30 cellular contexts compared by ENCODE assay signal in the genomic region with DNA sequence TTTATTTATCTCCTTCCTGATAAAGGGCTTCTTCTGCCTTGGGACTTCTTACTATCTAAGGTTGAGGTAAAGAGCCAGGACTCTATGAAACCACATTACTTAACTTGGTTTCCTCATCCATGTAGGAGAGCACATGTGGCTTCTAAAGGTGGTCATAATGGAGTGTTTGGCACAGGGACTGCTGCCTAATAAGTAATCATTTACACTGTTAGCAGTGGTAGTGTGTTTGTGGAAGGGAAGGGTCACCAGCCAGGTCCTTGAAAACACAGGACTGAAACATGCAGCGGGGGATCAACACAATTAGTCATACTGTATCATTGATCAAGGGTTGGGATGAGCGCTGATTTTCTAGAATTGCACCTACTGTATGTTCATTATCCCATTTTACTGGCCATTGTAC. TPM values are rescaled to one million over a fixed set of nuclear protein-coding genes. Genes with fewer than 3 reads are reported as not detected.
DNase-seq lines count a peak whose midpoint lies in the region; ATAC-seq, FAIRE-seq and TF ChIP-seq lines count a peak whose summit lies in the region.
"Had no signal": no experiment of that assay in that cellular context is flagged by ENCODE, and none has a peak within 500 bp of the region (broad histone marks: within the 10 kb centered on the region; RNA-seq: fewer than 3 reads in every experiment).

No MANE protein-coding gene starts in this region.

- no peaks in the 10 kb centered on the region for H3K27me3 Mint-ChIP-seq in type B pancreatic cell
- H3K27me3 Mint-ChIP-seq: activated B cell treated with CpG ODN at 0.5 μM for 24 hours; CD4-positive, CD25-positive, alpha-beta regulatory T cell; natural killer cell treated with Interleukin-12 subunit alpha and Interleukin-12 subunit beta and Interleukin-15 and Interleukin-18, amount 100 ng/mL, for 72 hours had no signal

- no peak overlapping the region for H3K4ac ChIP-seq in IMR-90 (ENCODE audit: low read depth, low read length)

- peak overlapping the region; percentile 34; the same call in 1 of the 2 replicates for H3K23ac ChIP-seq in IMR-90 (ENCODE audit: low read depth, low read length)

- peak overlapping the region; percentile 40 for H3K4me3 Mint-ChIP-seq in type B pancreatic cell
- H3K4me3 Mint-ChIP-seq: activated B cell treated with CpG ODN at 0.5 μM for 24 hours; endodermal cell; natural killer cell treated with Interleukin-12 subunit alpha and Interleukin-12 subunit beta and Interleukin-15 and Interleukin-18, amount 100 ng/mL, for 72 hours had no signal

- no peak overlapping the region for H2AK5ac ChIP-seq in IMR-90 (ENCODE audit: low read depth, low read length)

- intact Hi-C loops in IMR-90 (cut with micrococcal nuclease), result no loop called here
- intact Hi-C loops in HepG2 (cut with micrococcal nuclease; ENCODE audit: unreplicated experiment), result no loop called here

- H3K27ac ChIP-seq in IMR-90 (ENCODE audit: insufficient read depth, low read length), result no peak overlapping the region
- H3K27ac ChIP-seq in HepG2 (ENCODE audit: extremely low read length, insufficient read depth, low read length), result peak overlapping the region; percentile 73
- H3K27ac ChIP-seq: gastroesophageal sphincter, HL-60, left lung, ovary, SJCRH30, spleen, upper lobe of right lung had no signal

- H3K36me3 ChIP-seq in IMR-90 (ENCODE audit: control insufficient read depth, insufficient read depth, low read length) (peaks cover 8% of the 10 kb centered on the region), HepG2 (replicated peaks in 1 of 2; ENCODE audit: control insufficient read depth in 1 of 2, insufficient read depth in 2 of 2, low read length in 2 of 2) (peaks cover 12 to 20% of the 10 kb centered on the region in 2 experiments)
- H3K36me3 ChIP-seq: ovary, upper lobe of right lung had no signal

- no peak for ATAC-seq in IMR-90 (ENCODE audit: low read depth)
- peak; percentile 23; the same call in 1 of the 3 replicates for ATAC-seq in HepG2
- ATAC-seq in esophagus mucosa, result no peak
- no peak for ATAC-seq in GM21723 (IDR thresholded peaks at IDR 0.05; ENCODE audit: unreplicated experiment)
- ATAC-seq: activated naive CD4-positive, alpha-beta T cell treated with anti-CD3 and anti-CD28 coated beads, Interleukin-2, amount 50 U/mL, for 72 hours; gastroesophageal sphincter; left lung; mucosa of descending colon; natural killer cell treated with Interleukin-12 subunit alpha and Interleukin-12 subunit beta and Interleukin-15 and Interleukin-18, amount 100 ng/mL, for 72 hours; right cardiac atrium; upper lobe of right lung had no signal

- H3K27ac Mint-ChIP-seq in type B pancreatic cell, result peak overlapping the region; percentile 17
- H3K27ac Mint-ChIP-seq: activated B cell treated with CpG ODN at 0.5 μM for 24 hours; activated naive CD4-positive, alpha-beta T cell treated with anti-CD3 and anti-CD28 coated beads, Interleukin-2, amount 50 U/mL, for 72 hours; CD4-positive, CD25-positive, alpha-beta regulatory T cell had no signal

- DNase-seq in IMR-90 (no peak), RCC 7860 (ENCODE audit: low spot score) (no peak), HepG2 (ENCODE audit: low spot score) (no peak), type B pancreatic cell (ENCODE audit: extremely low spot score, unreplicated experiment) (no peak), occipital lobe (lab: John Stamatoyannopoulos, UW) (no peak)
- DNase-seq: activated B cell treated with CpG ODN at 0.5 μM for 24 hours; activated CD4-positive, alpha-beta T cell treated with anti-CD3 and anti-CD28 coated beads, Interleukin-2, amount 50 U/mL, for 48 hours; activated CD8-positive, alpha-beta memory T cell treated with anti-CD3 and anti-CD28 coated beads, Interleukin-2, amount 50 U/mL, for 48 hours; CD4-positive, CD25-positive, alpha-beta regulatory T cell; EL; endodermal cell; GOT3; left lung; mucosa of descending colon; NCI-H1092; NCI-H1694 treated with DMSO at 0.1 percent for 48 hours; ovary; right cardiac atrium; spleen; stimulated activated CD4-positive, alpha-beta T cell treated with anti-CD3 and anti-CD28 coated beads, Interleukin-2, amount 100 ng/mL, for 48 hours; substantia nigra; upper lobe of right lung had no signal

- no peak overlapping the region for H2AK9ac ChIP-seq in IMR-90 (replicated peaks; ENCODE audit: low read depth, low read length, poor library complexity)

- H2BK5ac ChIP-seq in IMR-90 (ENCODE audit: low read depth, low read length, poor library complexity, severe bottlenecking), result no peak overlapping the region

- BruUV-seq in IMR-90 (replicated peaks; lab: Mats Ljungman, UMichigan), result no TSS peak
- no TSS peak for BruUV-seq in HepG2 (replicated peaks; lab: Mats Ljungman, UMichigan)

- H3K9ac ChIP-seq in IMR-90 (ENCODE audit: low read depth, low read length) (no peak overlapping the region), HepG2 (ENCODE audit: insufficient read depth, low read depth, low read length) (no peak overlapping the region; the same call in 1 of the 2 replicates)

- POLR2A ChIA-PET in IMR-90 (lab: Charles Lee; ENCODE audit: unreplicated experiment) (no interaction called here), HepG2 (lab: Yijun Ruan, JAX) (no interaction called here)

- H3K4me2 ChIP-seq in IMR-90 (ENCODE audit: low read depth, low read length) (no peak overlapping the region), HepG2 (ENCODE audit: low read depth, low read length) (peak overlapping the region; percentile 2; the same call in 1 of the 2 replicates)

- TF ChIP-seq RAD21 in IMR-90 (IDR thresholded peaks at IDR 0.05; ENCODE audit: low read length) (no peak), HepG2 (CRISPR knock-in tag; IDR thresholded peaks at IDR 0.05) (no peak)

- peaks cover 32% of the 10 kb centered on the region for H3K9me1 ChIP-seq in IMR-90 (ENCODE audit: insufficient read depth, low read length)

- no peak overlapping the region for H4K91ac ChIP-seq in IMR-90 (ENCODE audit: insufficient read depth, low read depth, low read length)

- H3K4me1 Mint-ChIP-seq in type B pancreatic cell (ENCODE audit: unreplicated experiment), result peaks cover 39% of the 10 kb centered on the region

- TF ChIP-seq EP300 in HepG2 (IDR thresholded peaks at IDR 0.05; ENCODE audit: low read depth in 2 of 2, low read length in 2 of 2) (no peak), HepG2 (CRISPR knock-in tag; IDR thresholded peaks at IDR 0.05; ENCODE audit: borderline replicate concordance) (no peak)

- no peak overlapping the region for H4K8ac ChIP-seq in IMR-90 (ENCODE audit: low read depth in 2 of 2, low read length in 2 of 2)

- in situ Hi-C loops in IMR-90 (cut with MboI; ENCODE audit: low sequenced_read_pairs) (no loop called here), HepG2 (cut with HindIII; ENCODE audit: extremely low pct_ligation_motif_present, low pct_unique_long_range_greater_than_20kb) (no loop called here)

- peaks cover 18% of the 10 kb centered on the region for H3K4me1 ChIP-seq in IMR-90 (ENCODE audit: control insufficient read depth, insufficient read depth, low read length)
- H3K4me1 ChIP-seq in HepG2 (ENCODE audit: insufficient read depth, low read length), result peaks cover 64% of the 10 kb centered on the region

- H3K18ac ChIP-seq in IMR-90 (ENCODE audit: low read depth, low read length), result no peak overlapping the region

- H3K27me3 ChIP-seq in IMR-90 (ENCODE audit: control insufficient read depth, insufficient read depth, low read length) (no peaks in the 10 kb centered on the region), HepG2 (ENCODE audit: control insufficient read depth in 1 of 2, insufficient read depth in 2 of 2, low read length in 2 of 2) (no peaks in the 10 kb centered on the region)
- H3K27me3 ChIP-seq: gastroesophageal sphincter, left lung, ovary, SJCRH30, spleen, upper lobe of right lung had no signal

- CTCF ChIA-PET in IMR-90 (lab: Yijun Ruan, JAX), result no interaction called here
- CTCF ChIA-PET in HepG2 (lab: Yijun Ruan, JAX; ENCODE audit: low intra/inter-chr PET ratio, low total read pairs), result no interaction called here

- H4K20me1 ChIP-seq in IMR-90 (ENCODE audit: insufficient read depth, low read length) (peaks cover 25% of the 10 kb centered on the region), HepG2 (ENCODE audit: insufficient read depth, low read length) (no peaks in the 10 kb centered on the region; the same call in 1 of the 2 replicates)

- H2AFZ ChIP-seq in IMR-90 (replicated peaks; ENCODE audit: low read length, poor library complexity), result no peak overlapping the region
- H2AFZ ChIP-seq in HepG2 (ENCODE audit: low read length), result no peak overlapping the region

- H3K56ac ChIP-seq in IMR-90 (ENCODE audit: extremely low read depth, insufficient read depth, low read length), result no peak overlapping the region

- TF ChIP-seq CTCF in IMR-90 (conservative IDR thresholded peaks at IDR 0.05; ENCODE audit: low read depth, low read length) (no peak), HepG2 (CRISPR knock-in tag; IDR thresholded peaks at IDR 0.05) (no peak), type B pancreatic cell (conservative IDR thresholded peaks at IDR 0.05) (no peak)

- H4K5ac ChIP-seq in IMR-90 (ENCODE audit: low read depth, low read length), result no peak overlapping the region

- no peak overlapping the region for H2BK120ac ChIP-seq in IMR-90 (ENCODE audit: low read depth, low read length)

- H3K4me3 ChIP-seq in IMR-90 (ENCODE audit: insufficient read depth, low read depth, low read length) (no peak overlapping the region), HepG2 (replicated peaks in 1 of 3; ENCODE audit: insufficient read depth in 1 of 3, low read depth in 2 of 3, low read length in 3 of 3) (no peak overlapping the region)
- H3K4me3 ChIP-seq: gastroesophageal sphincter, left lung, mucosa of descending colon, ovary, SJCRH30, spleen, upper lobe of right lung had no signal

- dilution Hi-C loops in IMR-90 (cut with HindIII; ENCODE audit: low sequenced_read_pairs, unreplicated experiment), result no loop called here

- FAIRE-seq in RCC 7860 (lab: Jason Lieb, UNC) (peak; percentile 40), HepG2 (lab: Jason Lieb, UNC) (no peak)
- FAIRE-seq: GM12892 had no signal

- no peak overlapping the region for H2BK20ac ChIP-seq in IMR-90 (ENCODE audit: low read depth, low read length)

- H3K14ac ChIP-seq in IMR-90 (replicated peaks; ENCODE audit: low read depth, low read length), result 0 out of 2 replicates have a peak overlapping the region, but pooled peaks have one; percentile 21

- peaks cover 74 to 88% of the 10 kb centered on the region in 2 experiments for H3K79me1 ChIP-seq in IMR-90 (ENCODE audit: low read depth in 1 of 2, low read length in 2 of 2)

- H3K9me3 ChIP-seq in IMR-90 (ENCODE audit: control insufficient read depth, insufficient read depth, low read length) (no peaks in the 10 kb centered on the region), HepG2 (ENCODE audit: low read length) (no peaks in the 10 kb centered on the region)
- H3K9me3 ChIP-seq: gastroesophageal sphincter, left lung, mucosa of descending colon, ovary, SJCRH30, spleen, upper lobe of right lung had no signal

- no peak overlapping the region for H2BK15ac ChIP-seq in IMR-90 (ENCODE audit: low read depth, low read length)

- H3K79me2 ChIP-seq in HepG2 (ENCODE audit: insufficient read depth, low read length), result peaks cover 72% of the 10 kb centered on the region

- H3K36me3 Mint-ChIP-seq in type B pancreatic cell, result peaks cover 23% of the 10 kb centered on the region

- no peak for TF ChIP-seq POLR2A in IMR-90 (IDR thresholded peaks at IDR 0.05; ENCODE audit: low read depth, low read length)
- no peak for TF ChIP-seq POLR2A in HepG2 (IDR thresholded peaks at IDR 0.05; ENCODE audit: insufficient read depth in 1 of 2, low read depth in 2 of 2, low read length in 2 of 2)

- WGBS in IMR-90 (ENCODE audit: extremely low coverage in 2 of 2, insufficient read length in 1 of 2), 2 experiments, result no CpG with 5 or more reads among the region's 2 CpGs
- 94% methylated on average over 2 of the region's 2 CpGs for WGBS in HepG2 (ENCODE audit: low lambda C conversion rate)

- H3K9me3 Mint-ChIP-seq in type B pancreatic cell, result no peaks in the 10 kb centered on the region
- H3K9me3 Mint-ChIP-seq: activated B cell treated with CpG ODN at 0.5 μM for 24 hours; activated naive CD4-positive, alpha-beta T cell treated with anti-CD3 and anti-CD28 coated beads, Interleukin-2, amount 50 U/mL, for 72 hours; CD4-positive, CD25-positive, alpha-beta regulatory T cell; natural killer cell treated with Interleukin-12 subunit alpha and Interleukin-12 subunit beta and Interleukin-15 and Interleukin-18, amount 100 ng/mL, for 72 hours had no signal

RNA-seq across cellular contexts. Expression of gene UCK2, which starts 59.6 kb away (rescaled TPM):
- total RNA-seq in IMR-90 (2012; rRNA removed) (74.2 and 87.8 TPM in 2 replicates), HepG2 (2016; rRNA removed; fragmentation: Illumina TruSeq; extraction: Trizol) (61.2 and 64.3 TPM in 2 replicates), type B pancreatic cell (ENCODE audit: low replicate concordance) (34.9 and 59.3 TPM in 2 replicates), esophagus mucosa (39.5 TPM), occipital lobe (103 TPM)
- polyA plus RNA-seq in IMR-90 (2012; rRNA removed) (76.4 and 83.0 TPM in 2 replicates), HepG2 (2011; rRNA removed) (67.7 and 78.0 TPM in 2 replicates)
- polyA plus RNA-seq in IMR-90 (2012; cell fraction: cytosol; rRNA removed), result 62.3 and 63.1 TPM in 2 replicates
- 38.7 and 53.5 TPM in 2 replicates for polyA plus RNA-seq in IMR-90 (2012; cell fraction: nucleus; rRNA removed; ENCODE audit: low replicate concordance)
- total RNA-seq in HepG2 (2016; cell fraction: cytosol; rRNA removed; fragmentation: Illumina TruSeq; extraction: Trizol; ENCODE audit: low read depth), result 48.7 and 49.7 TPM in 2 replicates
- total RNA-seq in HepG2 (2016; cell fraction: insoluble cytoplasmic fraction; rRNA removed; fragmentation: Illumina TruSeq; extraction: Trizol), result 63.3 and 67.3 TPM in 2 replicates
- total RNA-seq in HepG2 (2016; cell fraction: membrane; rRNA removed; fragmentation: Illumina TruSeq; extraction: Trizol), result 50.4 and 50.6 TPM in 2 replicates
- total RNA-seq in HepG2 (2016; cell fraction: nucleus; rRNA removed; fragmentation: Illumina TruSeq; extraction: Trizol), result 29.2 and 34.0 TPM in 2 replicates
- 65.6 and 80.3 TPM in 2 replicates for polyA plus RNA-seq in HepG2 (2011; cell fraction: cytosol; rRNA removed)
- 37.2 and 37.9 TPM in 2 replicates for polyA plus RNA-seq in HepG2 (2011; cell fraction: nucleus; rRNA removed)
- polyA plus RNA-seq in HepG2 (2012), result 42.1 and 43.5 TPM in 2 replicates
- 37.9 and 42.9 TPM in 2 replicates for polyA plus RNA-seq in HepG2 (2016; cell fraction: cytosol; fragmentation: Illumina TruSeq; extraction: Trizol; ENCODE audit: low read depth)
- 73.9 and 74.9 TPM in 2 replicates for polyA plus RNA-seq in HepG2 (2016; cell fraction: insoluble cytoplasmic fraction; fragmentation: Illumina TruSeq; extraction: Trizol; ENCODE audit: low read depth)
- 38.1 and 41.9 TPM in 2 replicates for polyA plus RNA-seq in HepG2 (2016; cell fraction: membrane; fragmentation: Illumina TruSeq; extraction: Trizol; ENCODE audit: low read depth)
- 50.4 and 61.3 TPM in 2 replicates for polyA plus RNA-seq in HepG2 (2016; cell fraction: nucleus; fragmentation: Illumina TruSeq; extraction: Trizol; ENCODE audit: insufficient read depth, low read depth)
- 72.4 and 233 TPM in 2 replicates for polyA minus RNA-seq in HepG2 (2011; rRNA and poly(A)+ RNA removed; ENCODE audit: low replicate concordance)
- polyA minus RNA-seq in HepG2 (2011; cell fraction: cytosol; rRNA and poly(A)+ RNA removed), result 37.7 and 47.8 TPM in 2 replicates
- polyA minus RNA-seq in HepG2 (2011; cell fraction: nucleus; rRNA and poly(A)+ RNA removed), result 32.8 and 33.9 TPM in 2 replicates
